1 cellular context compared by ENCODE assay signal in genomic region chr11:67482275-67482735, GRCh38.
TF ChIP-seq lines count a peak whose summit lies in the region.

No MANE protein-coding gene starts in this region.

TF ChIP-seq in HEK293, 187 proteins besides CTCF, POLR2A, EP300 and RAD21 (continued from another document):
- TF ChIP-seq PATZ1 (tag by site-specific recombination; IDR thresholded peaks at IDR 0.05), result no peak
- TF ChIP-seq ZNF362 (tag by site-specific recombination; IDR thresholded peaks at IDR 0.05), result no peak
- TF ChIP-seq ZNF645 (tag by site-specific recombination; IDR thresholded peaks at IDR 0.05), result no peak
- TF ChIP-seq ZNF394 (tag by site-specific recombination; IDR thresholded peaks at IDR 0.05; ENCODE audit: borderline replicate concordance), result no peak
- TF ChIP-seq KLF17 (tag by site-specific recombination; IDR thresholded peaks at IDR 0.05), result no peak
- TF ChIP-seq ZNF837 (tag by site-specific recombination; IDR thresholded peaks at IDR 0.05), result no peak
